14 cellular contexts compared by ENCODE assay signal in the genomic region with DNA sequence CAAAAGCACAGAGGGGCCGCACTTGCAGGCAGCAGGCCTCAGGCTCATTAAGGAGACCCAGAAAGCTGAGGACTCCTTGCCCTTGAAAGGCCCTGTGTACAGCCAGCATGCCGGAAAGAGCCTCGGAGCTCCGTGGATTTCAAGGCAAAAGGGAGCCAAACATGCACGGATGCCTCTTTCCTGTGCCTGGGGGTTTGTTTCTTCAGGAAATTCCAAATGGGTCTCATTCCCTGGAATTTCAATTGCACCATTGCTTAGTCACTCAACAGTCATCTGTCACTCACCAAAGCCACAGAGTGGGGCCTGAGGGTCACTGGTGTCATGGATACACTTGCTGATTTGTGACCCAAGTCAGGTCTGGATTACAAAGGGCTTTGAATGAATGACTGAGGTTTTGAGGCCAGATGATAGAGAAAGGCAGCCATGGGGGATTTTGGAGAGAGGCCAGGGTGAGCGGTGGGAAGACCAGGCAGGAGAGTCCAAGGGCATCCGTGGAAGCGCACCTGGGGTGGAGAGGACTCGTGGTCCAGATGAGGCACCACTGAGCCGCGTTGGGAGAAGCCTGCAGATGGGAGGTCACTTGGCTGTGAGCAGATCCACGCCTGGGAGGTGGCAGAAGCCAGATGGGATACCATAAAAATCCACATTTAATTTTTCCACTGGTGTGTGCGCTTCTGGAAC.
DNase-seq lines count a peak whose midpoint lies in the region; ATAC-seq and TF ChIP-seq lines count a peak whose summit lies in the region.
"Had no signal": no experiment of that assay in that cellular context is flagged by ENCODE, and none has a peak within 500 bp of the region (broad histone marks: within the 10 kb centered on the region; RNA-seq: fewer than 3 reads in every experiment).

No MANE protein-coding gene starts in this region.

- H3K4me3 Mint-ChIP-seq in glutamatergic neuron (ENCODE audit: unreplicated experiment): no peak overlapping the region
- H3K4me3 Mint-ChIP-seq: activated naive CD4-positive, alpha-beta T cell treated with anti-CD3 and anti-CD28 coated beads for 36 hours had no signal

- ATAC-seq in GM19395 (IDR thresholded peaks at IDR 0.05; ENCODE audit: unreplicated experiment) (no peak), HG02588 (IDR thresholded peaks at IDR 0.05; ENCODE audit: unreplicated experiment) (no peak)

- peak; percentile 67 for DNase-seq in COLO829 (ENCODE audit: low spot score)
- DNase-seq in MG63: peak; percentile 46
- peak; percentile 81 for DNase-seq in dermis blood vessel endothelial cell
- DNase-seq in myocyte (ENCODE audit: low read depth): peak; percentile 47
- DNase-seq in iPS-NIHi7 (ENCODE audit: extremely low spot score): no peak
- no peak for DNase-seq in glutamatergic neuron
- DNase-seq: activated naive CD4-positive, alpha-beta T cell treated with anti-CD3 and anti-CD28 coated beads for 36 hours; DMS53; effector CD8-positive, alpha-beta T cell; NCI-H1694; occipital lobe; tibial artery had no signal

- H3K27me3 ChIP-seq in MG63: no peaks in the 10 kb centered on the region
- H3K27me3 ChIP-seq: tibial artery had no signal

- peaks cover 12% of the 10 kb centered on the region for H3K36me3 Mint-ChIP-seq in glutamatergic neuron (ENCODE audit: unreplicated experiment)

- peaks cover 2% of the 10 kb centered on the region for H3K9me3 Mint-ChIP-seq in glutamatergic neuron (ENCODE audit: unreplicated experiment)

- H3K4me1 Mint-ChIP-seq in glutamatergic neuron (ENCODE audit: low read depth, unreplicated experiment): no peaks in the 10 kb centered on the region

- H3K36me3 ChIP-seq in MG63: no peaks in the 10 kb centered on the region
- H3K36me3 ChIP-seq: tibial artery had no signal

- TF ChIP-seq CTCF in glutamatergic neuron (IDR thresholded peaks at IDR 0.05; ENCODE audit: partially characterized antibody, unreplicated experiment): no peak

- no peak overlapping the region for H3K4me3 ChIP-seq in MG63
- H3K4me3 ChIP-seq: tibial artery had no signal

- no peaks in the 10 kb centered on the region for H3K9me3 ChIP-seq in MG63

- no peaks in the 10 kb centered on the region for H3K27me3 Mint-ChIP-seq in glutamatergic neuron (ENCODE audit: unreplicated experiment)

- H3K27ac Mint-ChIP-seq in glutamatergic neuron (ENCODE audit: unreplicated experiment): no peak overlapping the region
- H3K27ac Mint-ChIP-seq: activated naive CD4-positive, alpha-beta T cell treated with anti-CD3 and anti-CD28 coated beads for 36 hours had no signal

Comparison
In these comparisons a context has a peak if more than half of its experiments do, and no peak if none do; other contexts are left out.
1. DNase-seq: peak in COLO829 (single experiment), MG63 (single experiment), dermis blood vessel endothelial cell (single experiment) and myocyte (single experiment); none in iPS-NIHi7 (single experiment) and glutamatergic neuron (single experiment).